10 cellular contexts compared by ENCODE assay signal in genomic region chr19:16458391-16459128, GRCh38. TPM values are rescaled to one million over a fixed set of nuclear protein-coding genes. Genes with fewer than 3 reads are reported as not detected.
DNase-seq lines count a peak whose midpoint lies in the region; ATAC-seq and TF ChIP-seq lines count a peak whose summit lies in the region.
"Had no signal": no experiment of that assay in that cellular context is flagged by ENCODE, and none has a peak within 500 bp of the region (broad histone marks: within the 10 kb centered on the region; RNA-seq: fewer than 3 reads in every experiment).

No MANE protein-coding gene starts in this region.

- no peaks in the 10 kb centered on the region for H3K27me3 ChIP-seq in HUES6 (ENCODE audit: control insufficient read depth, insufficient read depth, low read length)
- no peaks in the 10 kb centered on the region for H3K27me3 ChIP-seq in layer of hippocampus (ENCODE audit: control insufficient read depth, insufficient read depth, low read length)
- no peaks in the 10 kb centered on the region for H3K27me3 ChIP-seq in stomach

- no peak for DNase-seq in activated T-helper 1 cell treated with anti-CD3 and anti-CD28 coated beads, Interleukin-12 subunit alpha, Interleukin-12 subunit beta, Interleukin-2, Interleukin-4 antibody, amounts not matched to agents 30 ng/mL and 10 ng/mL and 1 ng/mL, durations not matched to agents 14 hours and 24 hours and 36 hours (ENCODE audit: low spot score)
- no peak for DNase-seq in stomach
- no peak for DNase-seq in cerebellum (ENCODE audit: low spot score)
- DNase-seq: aorta, foreskin fibroblast, GDM1 had no signal

- H3K9me3 ChIP-seq in HUES6 (ENCODE audit: control insufficient read depth, insufficient read depth, low read depth, low read length) (no peaks in the 10 kb centered on the region), stomach (no peaks in the 10 kb centered on the region)

- 0 out of 2 replicates have a peak overlapping the region, but pooled peaks have one; percentile 28 for H3K27ac ChIP-seq in HUES6 (ENCODE audit: low read depth, low read length)
- H3K27ac ChIP-seq in layer of hippocampus (ENCODE audit: low read depth, low read length), result peak overlapping the region; percentile 74
- peak overlapping the region in 4 of 5 donors; percentile 20 to 71 (median 52) for H3K27ac ChIP-seq in stomach

- WGBS in stomach, 5 donors, result 75 to 88% (median 78%) methylated on average over 15 to 20 of the region's 20 CpGs

- no peak for TF ChIP-seq CTCF in stomach (IDR thresholded peaks at IDR 0.05)

- H3K9ac ChIP-seq in HUES6 (ENCODE audit: low read length), result peak overlapping the region; percentile 29

- peak overlapping the region; percentile 6 for H3K27ac Mint-ChIP-seq in activated T-helper 1 cell treated with anti-CD3 and anti-CD28 coated beads, Interleukin-12 subunit alpha, Interleukin-12 subunit beta, Interleukin-2, Interleukin-4 antibody, amounts not matched to agents 30 ng/mL and 10 ng/mL and 1 ng/mL, durations not matched to agents 14 hours and 24 hours and 36 hours

- no peak overlapping the region for H3K4me3 Mint-ChIP-seq in activated T-helper 1 cell treated with anti-CD3 and anti-CD28 coated beads, Interleukin-12 subunit alpha, Interleukin-12 subunit beta, Interleukin-2, Interleukin-4 antibody, amounts not matched to agents 30 ng/mL and 10 ng/mL and 1 ng/mL, durations not matched to agents 14 hours and 24 hours and 36 hours

- no peak for ATAC-seq in HG03095 (IDR thresholded peaks at IDR 0.05; ENCODE audit: unreplicated experiment)
- ATAC-seq in GM19035 (IDR thresholded peaks at IDR 0.05; ENCODE audit: unreplicated experiment), result no peak

- H3K36me3 ChIP-seq in HUES6 (ENCODE audit: control insufficient read depth, insufficient read depth, low read length) (no peaks in the 10 kb centered on the region), stomach (no peaks in the 10 kb centered on the region)

- H3K36me3 Mint-ChIP-seq in activated T-helper 1 cell treated with anti-CD3 and anti-CD28 coated beads, Interleukin-12 subunit alpha, Interleukin-12 subunit beta, Interleukin-2, Interleukin-4 antibody, amounts not matched to agents 30 ng/mL and 10 ng/mL and 1 ng/mL, durations not matched to agents 14 hours and 24 hours and 36 hours (ENCODE audit: low read depth), result peaks cover 12% of the 10 kb centered on the region

- H3K4me1 ChIP-seq in HUES6 (ENCODE audit: control insufficient read depth, insufficient read depth, low read length) (peaks cover 44% of the 10 kb centered on the region), stomach (peaks cover 45 to 83% (median 63%) of the 10 kb centered on the region in 4 donors)

- TF ChIP-seq EP300 in stomach (IDR thresholded peaks at IDR 0.05), result no peak

- no peak for TF ChIP-seq POLR2A in stomach (IDR thresholded peaks at IDR 0.05)

- intact Hi-C loops in activated T-helper 1 cell treated with anti-CD3 and anti-CD28 coated beads, Interleukin-12 subunit alpha, Interleukin-12 subunit beta, Interleukin-2, Interleukin-4 antibody, amounts not matched to agents 30 ng/mL and 10 ng/mL and 1 ng/mL, durations not matched to agents 14 hours and 24 hours and 36 hours (cut with micrococcal nuclease), result no loop called here
- intact Hi-C loops in stomach (cut with DNase I; ENCODE audit: low total_unique reads), result no loop called here

- no peak overlapping the region for H3K4me3 ChIP-seq in HUES6 (ENCODE audit: low read depth, low read length)
- H3K4me3 ChIP-seq in stomach, result no peak overlapping the region

- H3K4me1 Mint-ChIP-seq in activated T-helper 1 cell treated with anti-CD3 and anti-CD28 coated beads, Interleukin-12 subunit alpha, Interleukin-12 subunit beta, Interleukin-2, Interleukin-4 antibody, amounts not matched to agents 30 ng/mL and 10 ng/mL and 1 ng/mL, durations not matched to agents 14 hours and 24 hours and 36 hours (ENCODE audit: low read depth), result peaks cover 30% of the 10 kb centered on the region

- H3K9me3 Mint-ChIP-seq in activated T-helper 1 cell treated with anti-CD3 and anti-CD28 coated beads, Interleukin-12 subunit alpha, Interleukin-12 subunit beta, Interleukin-2, Interleukin-4 antibody, amounts not matched to agents 30 ng/mL and 10 ng/mL and 1 ng/mL, durations not matched to agents 14 hours and 24 hours and 36 hours, result no peaks in the 10 kb centered on the region

- H3K27me3 Mint-ChIP-seq in activated T-helper 1 cell treated with anti-CD3 and anti-CD28 coated beads, Interleukin-12 subunit alpha, Interleukin-12 subunit beta, Interleukin-2, Interleukin-4 antibody, amounts not matched to agents 30 ng/mL and 10 ng/mL and 1 ng/mL, durations not matched to agents 14 hours and 24 hours and 36 hours (ENCODE audit: insufficient read depth), result no peaks in the 10 kb centered on the region

RNA-seq across cellular contexts. Expression of gene EPS15L1, which starts 13.2 kb away (rescaled TPM):
- total RNA-seq in activated T-helper 1 cell treated with anti-CD3 and anti-CD28 coated beads, Interleukin-12 subunit alpha, Interleukin-12 subunit beta, Interleukin-2, Interleukin-4 antibody, amounts not matched to agents 30 ng/mL and 10 ng/mL and 1 ng/mL, durations not matched to agents 14 hours and 24 hours and 36 hours, result 39.6 and 41.4 TPM in 2 replicates
- total RNA-seq in stomach (10 to 100 TPM; 17.7 to 67.7 (median 26.1) TPM), cerebellum (30.4 TPM)
- polyA plus RNA-seq in stomach, result 10 to 100 TPM; 15.6 to 20.2 (median 16.2) TPM

RNA-seq across cellular contexts. Expression of gene CALR3, which starts 37.4 kb away (rescaled TPM):
- total RNA-seq in activated T-helper 1 cell treated with anti-CD3 and anti-CD28 coated beads, Interleukin-12 subunit alpha, Interleukin-12 subunit beta, Interleukin-2, Interleukin-4 antibody, amounts not matched to agents 30 ng/mL and 10 ng/mL and 1 ng/mL, durations not matched to agents 14 hours and 24 hours and 36 hours, result not detected in 2 replicates
- not detected for total RNA-seq in stomach
- polyA plus RNA-seq in stomach, result not detected
- not detected for total RNA-seq in cerebellum
- total RNA-seq: aorta had no signal
- polyA plus RNA-seq: aorta had no signal

RNA-seq across cellular contexts. Expression of gene C19orf44, which starts 37.6 kb away (rescaled TPM):
- 4.4 and 5.6 TPM in 2 replicates for total RNA-seq in activated T-helper 1 cell treated with anti-CD3 and anti-CD28 coated beads, Interleukin-12 subunit alpha, Interleukin-12 subunit beta, Interleukin-2, Interleukin-4 antibody, amounts not matched to agents 30 ng/mL and 10 ng/mL and 1 ng/mL, durations not matched to agents 14 hours and 24 hours and 36 hours
- 10 to 100 TPM in 1 of 5 donors, 1 to 10 TPM in 3, not detected in 1; 2.6 to 40.3 (median 5.2) TPM for total RNA-seq in stomach
- polyA plus RNA-seq in stomach, result 1 to 10 TPM; 2.4 to 3.9 (median 3.2) TPM
- 5.6 TPM for total RNA-seq in cerebellum
